In genomic region chr20:64167676-64168075, GRCh38 we compare ENCODE assay signal across 20 cellular contexts. TPM values are rescaled to one million over a fixed set of nuclear protein-coding genes. Genes with fewer than 3 reads are reported as not detected.
"Had no signal": no experiment of that assay in that cellular context is flagged by ENCODE, and none has a peak within 500 bp of the region (broad histone marks: within the 10 kb centered on the region; RNA-seq: fewer than 3 reads in every experiment).

No MANE protein-coding gene starts in this region.

- H3K9me3 Mint-ChIP-seq: dendritic cell treated with granulocyte-macrophage colony-stimulating factor and Interleukin-4, amounts not matched to agents 40 ng/mL and 50 ng/mL, for 4 days; nephron progenitor cell had no signal

- H3K27ac Mint-ChIP-seq: dendritic cell treated with granulocyte-macrophage colony-stimulating factor and Interleukin-4, amounts not matched to agents 40 ng/mL and 50 ng/mL, for 4 days; nephron progenitor cell had no signal

- H3K4me1 ChIP-seq: sigmoid colon, stomach, testis, upper lobe of left lung had no signal

- H3K4me3 ChIP-seq: sigmoid colon, stomach, testis, upper lobe of left lung had no signal

- H3K27ac ChIP-seq: sigmoid colon, stomach, testis, upper lobe of left lung had no signal

- DNase-seq: activated CD4-positive, alpha-beta T cell treated with anti-CD3 and anti-CD28 coated beads for 1 hour; activated CD4-positive, alpha-beta T cell treated with anti-CD3 and anti-CD28 coated beads, Interleukin-2, amount 50 U/mL, for 4 hours; activated naive CD4-positive, alpha-beta T cell treated with Interleukin-2 at 50 U/mL for 16 hours; activated T-cell treated with anti-CD3 and anti-CD28 coated beads for 4 hours; aorta; effector memory CD4-positive, alpha-beta T cell; foreskin melanocyte; nephron progenitor cell; sigmoid colon; stimulated activated CD4-positive, alpha-beta T cell treated with anti-CD3 and anti-CD28 coated beads, Interleukin-12 subunit alpha, Interleukin-12 subunit beta, amount 100 ng/mL, for 4 hours; stimulated activated CD4-positive, alpha-beta T cell treated with anti-CD3 and anti-CD28 coated beads, Interleukin-2, amount 100 ng/mL, for 24 hours; stomach; T1000; testis had no signal

- H3K9me3 ChIP-seq: sigmoid colon, stomach, testis, upper lobe of left lung had no signal

- H3K4me3 Mint-ChIP-seq: dendritic cell treated with granulocyte-macrophage colony-stimulating factor and Interleukin-4, amounts not matched to agents 40 ng/mL and 50 ng/mL, for 4 days; nephron progenitor cell had no signal

- H3K27me3 ChIP-seq: testis had no signal

- H3K36me3 ChIP-seq: sigmoid colon, stomach, upper lobe of left lung had no signal

RNA-seq across cellular contexts. Expression of gene MYT1, which starts 3.4 kb away (rescaled TPM):
- total RNA-seq: aorta, bronchial epithelial cell, mesenteric fat pad, osteocyte, pulmonary artery endothelial cell had no signal
- polyA plus RNA-seq: aorta had no signal
